In genomic region chr3:45477838-45478237, GRCh38 we compare ENCODE assay signal across 32 cellular contexts.
"Had no signal": no experiment of that assay in that cellular context is flagged by ENCODE, and none has a peak within 500 bp of the region (broad histone marks: within the 10 kb centered on the region; RNA-seq: fewer than 3 reads in every experiment).

No MANE protein-coding gene starts in this region.

- H3K27me3 ChIP-seq: MG63, Peyer's patch, SJSA1 had no signal

- H3K9ac ChIP-seq: SK-N-SH had no signal

- H3K4me2 ChIP-seq: SK-N-SH had no signal

- ATAC-seq: PC-3 had no signal

- H3K4me3 ChIP-seq: MG63, Peyer's patch, SJSA1 had no signal

- H3K9me3 ChIP-seq: MG63, Peyer's patch, SJSA1, SK-N-SH had no signal

- H3K27ac ChIP-seq: Peyer's patch, SJSA1 had no signal

- DNase-seq: Kasumi-1, KG1, MG63, NCI-H1048, NCI-H1092 treated with DMSO at 0.1 percent for 48 hours, NCI-H1105 treated with DMSO at 0.1 percent for 48 hours, NCI-H1417, NCI-H1436, NCI-H146, NCI-H1694, NCI-H187, NCI-H1930, NCI-H2029 treated with DMSO at 0.1 percent for 48 hours, NCI-H2081 treated with DMSO at 0.1 percent for 48 hours, NCI-H2107, NCI-H2171, NCI-H226, NCI-H446 treated with DMSO at 0.1 percent for 48 hours, NCI-H510A, NCI-H524, NCI-H526, NCI-H69, NCI-H748 treated with DMSO at 0.1 percent for 48 hours, NCI-H82, PC-3, Peyer's patch, Right ventricle myocardium superior, RPMI8226, SHP77 treated with DMSO at 0.1 percent for 48 hours, SK-N-SH, SW 1271 had no signal

- H3K36me3 ChIP-seq: MG63 had no signal

- H3K4me1 ChIP-seq: Peyer's patch had no signal
